In the genomic region with DNA sequence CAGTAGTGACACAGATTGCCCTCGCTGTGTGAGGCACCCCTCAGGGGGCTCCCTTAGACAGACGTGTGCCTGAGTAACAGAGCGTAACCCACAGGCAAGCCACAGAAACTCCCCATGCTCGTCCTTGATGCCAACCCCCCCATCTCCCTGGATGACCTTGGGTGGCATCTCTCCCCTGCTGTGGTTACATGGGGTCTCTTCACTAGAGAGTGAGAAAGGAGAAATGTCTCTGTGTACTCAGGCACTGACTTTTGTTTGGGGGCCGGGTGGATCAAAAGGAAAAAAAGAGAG, we compare ENCODE assay signal across 32 cellular contexts. TPM values are rescaled to one million over a fixed set of nuclear protein-coding genes. Genes with fewer than 3 reads are reported as not detected.
"Had no signal": no experiment of that assay in that cellular context is flagged by ENCODE, and none has a peak within 500 bp of the region (broad histone marks: within the 10 kb centered on the region; RNA-seq: fewer than 3 reads in every experiment).

No MANE protein-coding gene starts in this region.

- H3K36me3 Mint-ChIP-seq: activated naive CD4-positive, alpha-beta T cell treated with anti-CD3 and anti-CD28 coated beads, Interleukin-2, amount 50 U/mL, for 72 hours; naive thymus-derived CD8-positive, alpha-beta T cell; neural progenitor cell had no signal

- H3K9me3 ChIP-seq: adrenal gland, ascending aorta, colonic mucosa, esophagus muscularis mucosa, lower lobe of right lung, testis, vagina had no signal

- H3K4me2 ChIP-seq: neural progenitor cell had no signal

- H3K4me1 Mint-ChIP-seq: activated T-helper 17 cell treated with anti-CD3 and anti-CD28 coated beads, Interleukin-2, amount 50 U/mL, for 72 hours; central memory CD8-positive, alpha-beta T cell; naive thymus-derived CD8-positive, alpha-beta T cell; neural progenitor cell had no signal

- H3K9me3 Mint-ChIP-seq: activated naive CD4-positive, alpha-beta T cell treated with anti-CD3 and anti-CD28 coated beads, Interleukin-2, amount 50 U/mL, for 72 hours; activated T-cell treated with anti-CD3 and anti-CD28 coated beads, Interleukin-2, amount 50 U/mL, for 24 hours; activated T-helper 17 cell treated with anti-CD3 and anti-CD28 coated beads, Interleukin-2, amount 50 U/mL, for 72 hours; central memory CD8-positive, alpha-beta T cell; neural progenitor cell had no signal

- ATAC-seq: activated naive CD4-positive, alpha-beta T cell treated with anti-CD3 and anti-CD28 coated beads, Interleukin-2, amount 50 U/mL, for 72 hours; activated T-helper 17 cell treated with anti-CD3 and anti-CD28 coated beads, Interleukin-2, amount 50 U/mL, for 72 hours; left colon; naive thymus-derived CD8-positive, alpha-beta T cell had no signal

- H2AFZ ChIP-seq: neural progenitor cell had no signal

- H3K9ac ChIP-seq: neural progenitor cell had no signal

- H3K27ac ChIP-seq: adrenal gland, ascending aorta, brain microvascular endothelial cell, colonic mucosa, dorsolateral prefrontal cortex, esophagus muscularis mucosa, lower lobe of right lung, neural progenitor cell, skin epidermis, testis, vagina had no signal

- H3K27ac Mint-ChIP-seq: activated naive CD4-positive, alpha-beta T cell treated with anti-CD3 and anti-CD28 coated beads, Interleukin-2, amount 50 U/mL, for 72 hours; activated T-cell treated with anti-CD3 and anti-CD28 coated beads, Interleukin-2, amount 50 U/mL, for 24 hours; activated T-helper 17 cell treated with anti-CD3 and anti-CD28 coated beads, Interleukin-2, amount 50 U/mL, for 72 hours; neural progenitor cell; progenitor cell of endocrine pancreas had no signal

- H3K4me3 Mint-ChIP-seq: activated T-cell treated with anti-CD3 and anti-CD28 coated beads, Interleukin-2, amount 50 U/mL, for 24 hours; activated T-helper 17 cell treated with anti-CD3 and anti-CD28 coated beads, Interleukin-2, amount 50 U/mL, for 72 hours; central memory CD8-positive, alpha-beta T cell; naive thymus-derived CD8-positive, alpha-beta T cell; neural progenitor cell had no signal

- H3K4me3 ChIP-seq: adrenal gland, ascending aorta, colonic mucosa, dorsolateral prefrontal cortex, esophagus muscularis mucosa, lower lobe of right lung, neural progenitor cell, skin epidermis, testis, vagina had no signal

- DNase-seq: activated CD4-positive, alpha-beta T cell treated with anti-CD3 and anti-CD28 coated beads for 1 hour; activated CD4-positive, alpha-beta T cell treated with anti-CD3 and anti-CD28 coated beads, Interleukin-2, amount 50 U/mL, for 4 hours; activated CD8-positive, alpha-beta memory T cell treated with anti-CD3 and anti-CD28 coated beads for 24 hours; activated CD8-positive, alpha-beta memory T cell treated with anti-CD3 and anti-CD28 coated beads, Interleukin-2, amount 50 U/mL, for 4 hours; activated T-cell treated with anti-CD3 and anti-CD28 coated beads, Interleukin-2, amount 50 U/mL, for 24 hours; adrenal gland; brain microvascular endothelial cell; colonic mucosa; dorsolateral prefrontal cortex; head of caudate nucleus; left colon; lower lobe of right lung; stimulated activated CD4-positive, alpha-beta T cell treated with anti-CD3 and anti-CD28 coated beads, Interleukin-1b, Interleukin-23, amount 100 ng/mL, for 48 hours; stimulated activated naive CD4-positive, alpha-beta T cell; T-helper 9 cell; testis; trophoblast cell had no signal

- H3K36me3 ChIP-seq: adrenal gland, ascending aorta, brain microvascular endothelial cell, colonic mucosa, esophagus muscularis mucosa, lower lobe of right lung, neural progenitor cell, vagina had no signal

- H3K27me3 Mint-ChIP-seq: activated T-cell treated with anti-CD3 and anti-CD28 coated beads, Interleukin-2, amount 50 U/mL, for 24 hours; activated T-helper 17 cell treated with anti-CD3 and anti-CD28 coated beads, Interleukin-2, amount 50 U/mL, for 72 hours had no signal

- FAIRE-seq: frontal cortex, keratinocyte had no signal

- H3K27me3 ChIP-seq: adrenal gland, ascending aorta, colonic mucosa, dorsolateral prefrontal cortex, testis, vagina had no signal

- H3K4me1 ChIP-seq: adrenal gland, ascending aorta, colonic mucosa, lower lobe of right lung, neural progenitor cell, testis, vagina had no signal

RNA-seq across cellular contexts. Expression of a gene that starts 1.1 kb away (rescaled TPM):
- total RNA-seq: activated naive CD4-positive, alpha-beta T cell treated with anti-CD3 and anti-CD28 coated beads, Interleukin-2, amount 50 U/mL, for 72 hours; activated T-helper 17 cell treated with anti-CD3 and anti-CD28 coated beads, Interleukin-2, amount 50 U/mL, for 72 hours; adrenal gland; ascending aorta; colonic mucosa; esophagus muscularis mucosa; frontal cortex; left colon; lower lobe of right lung; mesenteric fat pad; naive thymus-derived CD8-positive, alpha-beta T cell; osteoblast; progenitor cell of endocrine pancreas; T-helper 1 cell treated with Interleukin-12 subunit alpha and Interleukin-12 subunit beta and Interleukin-4 antibody, amounts not matched to agents 30 ng/mL and 1 ng/mL, for 36 hours; vagina had no signal
- polyA plus RNA-seq: adrenal gland; keratinocyte; naive thymus-derived CD8-positive, alpha-beta T cell had no signal

RNA-seq across cellular contexts. Expression of a gene that starts 20.7 kb away (rescaled TPM):
- total RNA-seq: adrenal gland; ascending aorta; colonic mucosa; esophagus muscularis mucosa; left colon; lower lobe of right lung; mesenteric fat pad; naive thymus-derived CD8-positive, alpha-beta T cell; osteoblast; T-helper 1 cell treated with Interleukin-12 subunit alpha and Interleukin-12 subunit beta and Interleukin-4 antibody, amounts not matched to agents 30 ng/mL and 1 ng/mL, for 36 hours; vagina had no signal
- polyA plus RNA-seq: adrenal gland; keratinocyte; naive thymus-derived CD8-positive, alpha-beta T cell had no signal

RNA-seq across cellular contexts. Expression of a gene that starts 22.1 kb away (rescaled TPM):
- total RNA-seq: adrenal gland, ascending aorta, colonic mucosa, esophagus muscularis mucosa, frontal cortex, left colon, lower lobe of right lung, mesenteric fat pad, osteoblast, progenitor cell of endocrine pancreas, testis, vagina had no signal
- polyA plus RNA-seq: adrenal gland; keratinocyte; naive thymus-derived CD8-positive, alpha-beta T cell had no signal
